ENCODE assay signal across 8 cellular contexts in genomic region chr21:25607812-25608737, GRCh38. TPM values are rescaled to one million over a fixed set of nuclear protein-coding genes. Genes with fewer than 3 reads are reported as not detected.
DNase-seq lines count a peak whose midpoint lies in the region; ATAC-seq and TF ChIP-seq lines count a peak whose summit lies in the region.

No MANE protein-coding gene starts in this region.

- no peaks in the 10 kb centered on the region for H3K9me3 ChIP-seq in Caco-2
- H3K9me3 ChIP-seq in mononuclear cell (ENCODE audit: low read depth, low read length), result no peaks in the 10 kb centered on the region

- peak; percentile 75 to 81 for TF ChIP-seq CTCF in Caco-2 (IDR thresholded peaks at IDR 0.05; ENCODE audit: insufficient read depth in 1 of 2, low read depth in 1 of 2, low read length in 1 of 2, severe bottlenecking in 1 of 2, unreplicated experiment in 1 of 2)

- DNase-seq in Caco-2 (peak; percentile 75 to 76), HT-29 (ENCODE audit: low spot score) (peak; percentile 69), NOMO-1 treated with DMSO at 0.1 percent for 48 hours (lab: John Stamatoyannopoulos, UW; ENCODE audit: unreplicated experiment) (peak; percentile 72), activated T-cell treated with anti-CD3 and anti-CD28 coated beads for 1 hour (ENCODE audit: low read depth) (peak; percentile 68), epithelial cell of prostate (ENCODE audit: low read depth, low spot score) (peak; percentile 31)
- DNase-seq in stimulated activated CD8-positive, alpha-beta memory T cell treated with anti-CD3 and anti-CD28 coated beads, Interleukin-2, amount 100 ng/mL, for 1 hour (ENCODE audit: low read depth in 2 of 2), result peak; percentile 44 to 57

- H3K4me1 Mint-ChIP-seq in Caco-2 (ENCODE audit: low read depth, unreplicated experiment), result no peaks in the 10 kb centered on the region

- peak; percentile 87 for ATAC-seq in GM21367 (IDR thresholded peaks at IDR 0.05; ENCODE audit: unreplicated experiment)

- peaks cover 13% of the 10 kb centered on the region for H3K36me3 Mint-ChIP-seq in Caco-2 (ENCODE audit: insufficient read depth, unreplicated experiment)

- H3K9me3 Mint-ChIP-seq in Caco-2 (ENCODE audit: unreplicated experiment), result no peaks in the 10 kb centered on the region

- POLR2A ChIA-PET in Caco-2 (lab: Charles Lee), result no interaction called here

- no peaks in the 10 kb centered on the region for H3K27me3 ChIP-seq in Caco-2 (replicated peaks; ENCODE audit: control insufficient read depth, insufficient read depth, low read length)
- no peaks in the 10 kb centered on the region for H3K27me3 ChIP-seq in mononuclear cell (ENCODE audit: insufficient read depth, low read length)

- CTCF ChIA-PET in Caco-2 (lab: Charles Lee), result interaction anchor here (0.9 to 1.1 kb wide), 3 partner anchors 10 to 194 kb away, joined by 3 to 4 read pairs (median 3); no protein-coding TSS in a partner anchor

- H3K27me3 Mint-ChIP-seq in Caco-2 (ENCODE audit: insufficient read depth, unreplicated experiment), result no peaks in the 10 kb centered on the region

- intact Hi-C loops in Caco-2 (cut with micrococcal nuclease; ENCODE audit: unreplicated experiment), result loop anchor here (1.0 to 2.0 kb wide), 5 partner anchors 100 to 1109 kb away; partner anchors contain the start of genes ATP5PF and GABPA

- peak overlapping the region; percentile 94 for H3K27ac Mint-ChIP-seq in Caco-2 (ENCODE audit: unreplicated experiment)

- H3K4me3 Mint-ChIP-seq in Caco-2 (ENCODE audit: unreplicated experiment), result peak overlapping the region; percentile 84

- no peaks in the 10 kb centered on the region for H3K36me3 ChIP-seq in Caco-2 (ENCODE audit: control insufficient read depth, insufficient read depth, low read length)

- no TSS peak for BruUV-seq in Caco-2 (replicated peaks; lab: Mats Ljungman, UMichigan)

- peak overlapping the region; percentile 60 for H3K27ac ChIP-seq in epithelial cell of prostate

- H3K4me3 ChIP-seq in Caco-2 (ENCODE audit: low read depth, low read length) (peak overlapping the region; percentile 49), mononuclear cell (ENCODE audit: low read length) (peak overlapping the region; percentile 81)

- H3K4me1 ChIP-seq in Caco-2 (no peaks in the 10 kb centered on the region), mononuclear cell (ENCODE audit: insufficient read depth, low read length) (peaks cover 25% of the 10 kb centered on the region)

RNA-seq across cellular contexts. Expression of gene MRPL39, which starts 0.8 kb away (rescaled TPM):
- 37.3 and 39.8 TPM in 2 replicates for total RNA-seq in Caco-2 (2022)
- total RNA-seq in HT-29 (2014; rRNA removed; shearing (Covaris generic)), result 18.6 and 21.3 TPM in 2 replicates
- 11.8 TPM for total RNA-seq in mononuclear cell

RNA-seq across cellular contexts. Expression of gene JAM2, which starts 31.0 kb away (rescaled TPM):
- total RNA-seq in Caco-2 (2022), result 0.20 TPM in 1 of 2 replicates, not detected in the other
- not detected in 2 replicates for total RNA-seq in HT-29 (2014; rRNA removed; shearing (Covaris generic))
- under 0.01 TPM for total RNA-seq in mononuclear cell

Comparison
In these comparisons a context has a peak if more than half of its experiments do, and no peak if none do; other contexts are left out.
1. Peak in every context shown above with its lines: DNase-seq, ATAC-seq, H3K4me3 ChIP-seq and H3K27ac ChIP-seq.